ENCODE assay signal across 28 cellular contexts in genomic region chr13:70835349-70835748, GRCh38.
"Had no signal": no experiment of that assay in that cellular context is flagged by ENCODE, and none has a peak within 500 bp of the region (broad histone marks: within the 10 kb centered on the region; RNA-seq: fewer than 3 reads in every experiment).

No MANE protein-coding gene starts in this region.

- H3K27ac ChIP-seq: ascending aorta, cardiac muscle cell, colonic mucosa, SJCRH30, SK-N-MC had no signal

- H3K27me3 ChIP-seq: ascending aorta, cardiac muscle cell, colonic mucosa, SJCRH30 had no signal

- H3K9me3 ChIP-seq: ascending aorta, colonic mucosa, SJCRH30 had no signal

- DNase-seq: activated CD4-positive, alpha-beta T cell treated with anti-CD3 and anti-CD28 coated beads, Interleukin-2, amount 10 ng/mL, durations not matched to agents 24 days and 14 days; activated CD4-positive, alpha-beta T cell treated with anti-CD3 and anti-CD28 coated beads, Interleukin-2, amount 50 U/mL, for 4 hours; activated CD8-positive, alpha-beta T cell treated with anti-CD3 and anti-CD28 coated beads for 36 hours; activated effector memory CD4-positive, alpha-beta T cell treated with anti-CD3 and anti-CD28 coated beads, Interleukin-2, amount 50 U/mL, for 16 hours; activated naive CD4-positive, alpha-beta T cell; activated naive CD4-positive, alpha-beta T cell treated with anti-CD3 and anti-CD28 coated beads, Interleukin-2, amount 50 U/mL, for 16 hours; activated naive CD8-positive, alpha-beta T cell treated with anti-CD3 and anti-CD28 coated beads for 36 hours; activated T-cell treated with anti-CD3 and anti-CD28 coated beads, Interleukin-2, amount 50 U/mL, for 1 hour; activated T-cell treated with anti-CD3 and anti-CD28 coated beads, Interleukin-2, amount 50 U/mL, for 72 hours; amygdala; colonic mucosa; Karpas-422; NCI-H1105; NCI-H1417 treated with DMSO at 0.1 percent for 48 hours; NCI-H2029; NCI-H2227 treated with DMSO at 0.1 percent for 48 hours; NCI-H526; NK-92 treated with Interleukin-12 subunit alpha and Interleukin-12 subunit beta, amount 100 ng/mL, for 24 hours; PC-3; Right ventricle myocardium superior; SJCRH30; T-helper 1 cell; T-helper 2 cell; T-helper 9 cell had no signal

- ATAC-seq: activated CD8-positive, alpha-beta T cell treated with anti-CD3 and anti-CD28 coated beads for 36 hours; activated T-cell treated with anti-CD3 and anti-CD28 coated beads, Interleukin-2, amount 50 U/mL, for 72 hours; activated T-helper 17 cell treated with anti-CD3 and anti-CD28 coated beads, Interleukin-2, amount 50 U/mL, for 72 hours; PC-3 had no signal

- H3K4me1 ChIP-seq: ascending aorta, colonic mucosa had no signal

- H3K4me3 ChIP-seq: ascending aorta, cardiac muscle cell, colonic mucosa, SJCRH30, SK-N-MC had no signal

- H3K36me3 ChIP-seq: ascending aorta, cardiac muscle cell, colonic mucosa, SJCRH30 had no signal
